In the genomic region with DNA sequence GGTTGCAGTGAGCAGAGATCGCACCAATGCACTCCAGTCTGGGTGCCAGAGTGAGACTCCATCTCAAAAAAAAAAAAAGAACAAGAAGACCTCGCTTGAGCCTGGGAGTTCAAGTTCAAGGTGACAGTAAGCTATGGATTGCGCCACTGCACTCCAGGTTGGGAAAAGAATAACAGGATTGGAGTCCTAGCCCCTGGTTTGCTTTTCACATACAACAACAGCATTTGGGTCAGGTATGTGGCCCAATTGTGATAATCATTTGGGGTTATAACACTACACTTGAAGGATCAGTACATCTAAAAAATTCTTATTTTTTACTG, we compare ENCODE assay signal across 7 cellular contexts. TPM values are rescaled to one million over a fixed set of nuclear protein-coding genes. Genes with fewer than 3 reads are reported as not detected.
"Had no signal": no experiment of that assay in that cellular context is flagged by ENCODE, and none has a peak within 500 bp of the region (broad histone marks: within the 10 kb centered on the region; RNA-seq: fewer than 3 reads in every experiment).

No MANE protein-coding gene starts in this region.

- H3K4me3 Mint-ChIP-seq: GM23338, H9 had no signal

- H3K9me3 Mint-ChIP-seq: IgD-negative memory B cell had no signal

- H3K4me2 ChIP-seq: GM23338 had no signal

- H3K27ac Mint-ChIP-seq: GM23338 had no signal

- H3K27me3 Mint-ChIP-seq: IgD-negative memory B cell had no signal

- FAIRE-seq: H1, H54, HTR-8/SVneo had no signal

- H3K4me3 ChIP-seq: GM23338 had no signal

- H2AFZ ChIP-seq: GM23338 had no signal

RNA-seq across cellular contexts. Expression of a gene that starts 23.5 kb away (rescaled TPM):
- total RNA-seq: H1, H9, HT-29 had no signal
- polyA plus RNA-seq: H1 had no signal
